14 cellular contexts compared by ENCODE assay signal in the genomic region with DNA sequence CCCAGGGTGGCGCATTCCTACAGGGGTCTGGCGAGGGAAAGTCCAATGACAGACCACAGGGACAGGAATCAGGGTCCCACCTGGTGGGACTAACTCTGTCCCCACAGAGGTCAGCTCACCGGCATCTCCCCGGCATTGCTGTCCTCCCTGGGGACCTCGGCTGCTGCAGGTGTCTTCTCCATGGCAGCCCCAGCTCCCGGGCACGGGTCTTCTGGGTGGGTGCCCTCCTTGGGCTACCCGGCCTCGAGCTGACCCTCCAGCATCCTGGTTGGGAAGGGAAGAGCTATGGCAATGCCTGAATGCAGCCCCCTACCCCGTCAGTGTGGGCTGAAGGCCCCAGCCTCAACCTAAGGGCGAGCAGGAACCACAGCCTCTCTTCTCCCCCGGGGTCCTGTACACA. TPM values are rescaled to one million over a fixed set of nuclear protein-coding genes. Genes with fewer than 3 reads are reported as not detected.
"Had no signal": no experiment of that assay in that cellular context is flagged by ENCODE, and none has a peak within 500 bp of the region (broad histone marks: within the 10 kb centered on the region; RNA-seq: fewer than 3 reads in every experiment).

No MANE protein-coding gene starts in this region.

RNA-seq across cellular contexts. Expression of a gene that starts 57.8 kb away (rescaled TPM):
- total RNA-seq: activated B cell treated with CpG ODN at 0.5 μM for 24 hours; activated CD4-positive, alpha-beta memory T cell treated with anti-CD3 and anti-CD28 coated beads for 36 hours; activated CD4-positive, alpha-beta memory T cell treated with anti-CD3 and anti-CD28 coated beads, Interleukin-2, amount 10 ng/mL, durations not matched to agents 7 days and 5 days; activated CD4-positive, alpha-beta T cell treated with anti-CD3 and anti-CD28 coated beads for 36 hours; activated CD4-positive, alpha-beta T cell treated with anti-CD3 and anti-CD28 coated beads, Interleukin-2, amount 10 ng/mL, durations not matched to agents 7 days and 5 days; activated CD8-positive, alpha-beta memory T cell treated with anti-CD3 and anti-CD28 coated beads for 36 hours; activated CD8-positive, alpha-beta memory T cell treated with anti-CD3 and anti-CD28 coated beads, Interleukin-2, amount 10 ng/mL, durations not matched to agents 7 days and 5 days; activated CD8-positive, alpha-beta T cell treated with anti-CD3 and anti-CD28 coated beads for 36 hours; activated CD8-positive, alpha-beta T cell treated with anti-CD3 and anti-CD28 coated beads, Interleukin-2, amount 10 ng/mL, durations not matched to agents 7 days and 5 days; T-cell; T-helper 1 cell treated with Interleukin-12 subunit alpha and Interleukin-12 subunit beta and Interleukin-4 antibody, amounts not matched to agents 30 ng/mL and 1 ng/mL, for 36 hours; T-helper 17 cell; T-helper 2 cell treated with Interferon-gamma antibody and Interleukin-4, amounts not matched to agents 100 ng/mL and 5 ng/mL, for 36 hours; WTC11 had no signal
